ENCODE assay signal across 8 cellular contexts in genomic region chr18:74148543-74149070, GRCh38. TPM values are rescaled to one million over a fixed set of nuclear protein-coding genes. Genes with fewer than 3 reads are reported as not detected.
DNase-seq lines count a peak whose midpoint lies in the region; ATAC-seq and TF ChIP-seq lines count a peak whose summit lies in the region.

No MANE protein-coding gene starts in this region.

- H3K4me1 Mint-ChIP-seq in T-cell: peaks cover 55 to 66% (median 55%) of the 10 kb centered on the region in 3 donors

- peak overlapping the region; percentile 95 to 99 (median 97) for H3K4me3 Mint-ChIP-seq in T-cell

- no peaks in the 10 kb centered on the region for H3K27me3 ChIP-seq in hepatocyte

- peaks cover 0 to 3% of the 10 kb centered on the region in 2 donors for H3K27me3 Mint-ChIP-seq in T-cell

- peaks cover 10% of the 10 kb centered on the region for H3K36me3 Mint-ChIP-seq in T-cell

- no peaks in the 10 kb centered on the region for H4K20me1 ChIP-seq in hepatocyte (ENCODE audit: insufficient read depth, poor library complexity, severe bottlenecking)

- peak overlapping the region; percentile 98 to 99 for H3K27ac Mint-ChIP-seq in T-cell

- no peaks in the 10 kb centered on the region for H3K9me2 ChIP-seq in hepatocyte (replicated peaks; ENCODE audit: insufficient read depth)

- H3K4me2 ChIP-seq in hepatocyte: peak overlapping the region; percentile 95

- DNase-seq in T-cell (no peak), hepatocyte (ENCODE audit: low spot score) (no peak), NCI-H1417 (lab: John Stamatoyannopoulos, UW) (no peak), cerebellum (ENCODE audit: low spot score) (no peak), midbrain (lab: John Stamatoyannopoulos, UW) (no peak)
- DNase-seq in stimulated activated naive CD8-positive, alpha-beta T cell treated with anti-CD3 and anti-CD28 coated beads, Interleukin-15, Interleukin-2, amounts not matched to agents 100 U/mL and 50 U/mL, for 24 hours: peak; percentile 15

- peaks cover 47% of the 10 kb centered on the region for H3K79me2 ChIP-seq in hepatocyte

- no peaks in the 10 kb centered on the region for H3K9me3 Mint-ChIP-seq in T-cell

- under 1% methylated on average over 25 of the region's 25 CpGs for WGBS in hepatocyte (ENCODE audit: low lambda C conversion rate, missing lambda C conversion rate)

- peak overlapping the region; percentile 73 for H3K4me3 ChIP-seq in hepatocyte

- TF ChIP-seq CTCF in hepatocyte (IDR thresholded peaks at IDR 0.05; ENCODE audit: poor library complexity): no peak

- POLR2A ChIA-PET in T-cell (lab: Charles Lee): no interaction called here

- H3K36me3 ChIP-seq in hepatocyte (replicated peaks; ENCODE audit: insufficient read depth, low read depth): no peaks in the 10 kb centered on the region

- peak; percentile 25 for ATAC-seq in GM18517 (IDR thresholded peaks at IDR 0.05; ENCODE audit: unreplicated experiment)
- peak; percentile 7 for ATAC-seq in HG02623 (IDR thresholded peaks at IDR 0.05; ENCODE audit: unreplicated experiment)
- no peak for ATAC-seq in T-cell (replicated peaks in 1 of 4)
- no peak for ATAC-seq in stimulated activated naive CD8-positive, alpha-beta T cell treated with anti-CD3 and anti-CD28 coated beads, Interleukin-15, Interleukin-2, amounts not matched to agents 100 U/mL and 50 U/mL, for 24 hours

- H3K4me1 ChIP-seq in hepatocyte (ENCODE audit: insufficient read depth): peaks cover 16% of the 10 kb centered on the region

- H2AFZ ChIP-seq in hepatocyte: peak overlapping the region; percentile 75

- CTCF ChIA-PET in T-cell (lab: Charles Lee): interaction anchor here in 1 of 2 donors (1.5 kb wide), 1 partner anchor 66 kb away, joined by 3 read pairs; no protein-coding TSS in a partner anchor

- no peaks in the 10 kb centered on the region for H3K9me3 ChIP-seq in hepatocyte (ENCODE audit: low read depth)

- peak overlapping the region; percentile 27 for H3K27ac ChIP-seq in hepatocyte

RNA-seq across cellular contexts. Expression of gene TIMM21, which starts 0.3 kb away (rescaled TPM):
- total RNA-seq in T-cell (10 to 100 TPM; 14.6 to 20.9 (median 18.6) TPM), hepatocyte (22.8 and 25.6 TPM in 2 replicates), cerebellum (30.6 TPM)
- 53.0 and 67.2 TPM in 2 replicates for polyA plus RNA-seq in hepatocyte

RNA-seq across cellular contexts. Expression of gene FBXO15, which starts 1.0 kb away (rescaled TPM):
- total RNA-seq in T-cell (1 to 10 TPM; 1.3 to 2.3 (median 2.2) TPM), hepatocyte (0.48 and 0.93 TPM in 2 replicates), cerebellum (9.3 TPM)
- 0.69 and 0.84 TPM in 2 replicates for polyA plus RNA-seq in hepatocyte

Comparison
In these comparisons a context has a peak if more than half of its experiments do, and no peak if none do; other contexts are left out.
1. ATAC-seq: peak in GM18517 (single experiment) and HG02623 (single experiment); none in T-cell (0 of 4) and stimulated activated naive CD8-positive, alpha-beta T cell treated with anti-CD3 and anti-CD28 coated beads, Interleukin-15, Interleukin-2, amounts not matched to agents 100 U/mL and 50 U/mL, for 24 hours (single experiment).